Comparison of ENCODE assay signal across 32 cellular contexts in the genomic region with DNA sequence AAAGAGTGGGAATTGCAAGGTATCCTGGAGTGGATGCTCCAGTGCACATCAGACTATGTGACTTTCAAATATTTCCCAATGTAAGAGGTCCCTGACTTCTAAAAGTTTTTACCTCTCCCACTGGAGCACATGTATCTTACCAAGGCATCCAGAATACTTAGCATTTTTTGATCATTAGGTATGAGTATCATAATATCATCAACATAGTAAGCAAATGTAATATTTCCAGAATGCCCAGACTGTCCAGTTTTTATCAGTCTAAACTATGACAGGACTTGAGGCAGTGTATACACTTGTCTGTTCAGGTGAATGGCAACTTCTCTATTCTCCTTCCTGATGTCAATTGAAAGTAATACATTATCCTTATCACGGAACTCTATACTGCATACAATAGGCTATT.
DNase-seq lines count a peak whose midpoint lies in the region; ATAC-seq and TF ChIP-seq lines count a peak whose summit lies in the region.
"Had no signal": no experiment of that assay in that cellular context is flagged by ENCODE, and none has a peak within 500 bp of the region (broad histone marks: within the 10 kb centered on the region; RNA-seq: fewer than 3 reads in every experiment).

No MANE protein-coding gene starts in this region.

- no peak overlapping the region for H3K4me3 Mint-ChIP-seq in type B pancreatic cell
- H3K4me3 Mint-ChIP-seq: B cell; CD14-positive monocyte; CD4-positive, alpha-beta memory T cell; CD4-positive, alpha-beta T cell; CD4-positive, CD25-positive, alpha-beta regulatory T cell; CD8-positive, alpha-beta memory T cell; CD8-positive, alpha-beta T cell had no signal

- H3K23ac ChIP-seq in trophoblast cell (ENCODE audit: low read length) = no peak overlapping the region

- no peaks in the 10 kb centered on the region for H3K36me3 ChIP-seq in trophoblast cell (ENCODE audit: control insufficient read depth in 1 of 2, insufficient read depth in 2 of 2, low read length in 2 of 2)
- H3K36me3 ChIP-seq: BE2C; BLaER1; BLaER1 treated with 17β-estradiol and CSF1 and Interleukin-3, amounts not matched to agents 10 nM and 100 nM had no signal

- WGBS in trophoblast cell (ENCODE audit: extremely low coverage, insufficient coverage, insufficient read length) = no CpG with 5 or more reads among the region's 1 CpG

- H3K27me3 ChIP-seq in trophoblast cell (ENCODE audit: insufficient read depth, low read length) = no peaks in the 10 kb centered on the region
- H3K27me3 ChIP-seq: BE2C; BLaER1; BLaER1 treated with 17β-estradiol and CSF1 and Interleukin-3, amounts not matched to agents 10 nM and 100 nM had no signal

- no peak overlapping the region for H2BK12ac ChIP-seq in trophoblast cell (ENCODE audit: low read length)

- H3K79me1 ChIP-seq in trophoblast cell (ENCODE audit: low read length) = no peaks in the 10 kb centered on the region

- H3K36me3 Mint-ChIP-seq in type B pancreatic cell = no peaks in the 10 kb centered on the region
- H3K36me3 Mint-ChIP-seq: CD14-positive monocyte; CD4-positive, alpha-beta memory T cell; CD4-positive, CD25-positive, alpha-beta regulatory T cell; CD8-positive, alpha-beta memory T cell; CD8-positive, alpha-beta T cell had no signal

- H3K4me1 Mint-ChIP-seq in type B pancreatic cell (ENCODE audit: unreplicated experiment) = no peaks in the 10 kb centered on the region
- H3K4me1 Mint-ChIP-seq: B cell; CD14-positive monocyte; CD4-positive, CD25-positive, alpha-beta regulatory T cell; CD8-positive, alpha-beta memory T cell had no signal

- DNase-seq in epithelial cell of esophagus (ENCODE audit: low read depth) (peak; percentile 39), trophoblast cell (peak; percentile 45 to 96), type B pancreatic cell (ENCODE audit: extremely low spot score, unreplicated experiment) (no peak), DMS53 (lab: John Stamatoyannopoulos, UW) (no peak)
- DNase-seq: 8988T; ACHN; AML-193; BE2C; C1 segment of cervical spinal cord; Caco-2; Calu3; CD4-positive, alpha-beta memory T cell; CD4-positive, alpha-beta T cell; CD4-positive, CD25-positive, alpha-beta regulatory T cell; CD8-positive, alpha-beta memory T cell; CD8-positive, alpha-beta T cell; COR-L47; DMS 273 treated with DMSO at 0.1 percent for 48 hours; DMS153; DMS79; DMS79 treated with DMSO at 0.1 percent for 48 hours; DND-41; EL had no signal

- no peak for TF ChIP-seq CTCF in epithelial cell of esophagus (IDR thresholded peaks at IDR 0.05; ENCODE audit: insufficient read depth, low read depth, low read length, missing control alignments)
- TF ChIP-seq CTCF in type B pancreatic cell (conservative IDR thresholded peaks at IDR 0.05) = no peak

- H2BK120ac ChIP-seq in trophoblast cell (ENCODE audit: insufficient read depth, low read length, poor library complexity) = no peak overlapping the region

- H3K4ac ChIP-seq in trophoblast cell (ENCODE audit: low read depth, low read length) = no peak overlapping the region

- H3K79me2 ChIP-seq in trophoblast cell (ENCODE audit: control insufficient read depth, insufficient read depth, low read length, poor library complexity) = no peaks in the 10 kb centered on the region

- H3K9me3 Mint-ChIP-seq in type B pancreatic cell = peaks cover 4% of the 10 kb centered on the region
- H3K9me3 Mint-ChIP-seq: CD4-positive, alpha-beta T cell had no signal

- H2AFZ ChIP-seq in trophoblast cell (ENCODE audit: insufficient read depth, low read length, poor library complexity) = no peak overlapping the region

- H3K14ac ChIP-seq in trophoblast cell (ENCODE audit: low read length) = no peak overlapping the region

- no peaks in the 10 kb centered on the region for H3K4me1 ChIP-seq in trophoblast cell (ENCODE audit: control insufficient read depth in 1 of 2, insufficient read depth in 2 of 2, low read length in 2 of 2)
- H3K4me1 ChIP-seq: A549, BE2C, BLaER1, Caco-2 had no signal

- H2AK5ac ChIP-seq in trophoblast cell (ENCODE audit: low read length) = no peak overlapping the region

- H3K4me3 ChIP-seq in epithelial cell of esophagus (ENCODE audit: low read length) = no peak overlapping the region
- no peak overlapping the region for H3K4me3 ChIP-seq in trophoblast cell (ENCODE audit: low read depth, low read length)
- H3K4me3 ChIP-seq: A549; BLaER1; BLaER1 treated with 17β-estradiol and CSF1 and Interleukin-3, amounts not matched to agents 10 nM and 100 nM had no signal

- peak overlapping the region; percentile 8 for H3K27ac Mint-ChIP-seq in type B pancreatic cell
- H3K27ac Mint-ChIP-seq: B cell; CD14-positive monocyte; CD4-positive, alpha-beta memory T cell; CD4-positive, alpha-beta T cell; CD4-positive, CD25-positive, alpha-beta regulatory T cell; CD8-positive, alpha-beta memory T cell; CD8-positive, alpha-beta T cell had no signal

- no peak overlapping the region for H3K4me2 ChIP-seq in trophoblast cell (ENCODE audit: low read length)
- H3K4me2 ChIP-seq: A549; BLaER1; BLaER1 treated with 17β-estradiol and CSF1 and Interleukin-3, amounts not matched to agents 10 nM and 100 nM had no signal

- H3K27ac ChIP-seq in trophoblast cell (ENCODE audit: low read depth, low read length) = no peak overlapping the region
- H3K27ac ChIP-seq: 22Rv1; A549; BLaER1; BLaER1 treated with 17β-estradiol and CSF1 and Interleukin-3, amounts not matched to agents 10 nM and 100 nM; C4-2B had no signal

- no peak overlapping the region for H4K12ac ChIP-seq in trophoblast cell (ENCODE audit: low read depth, low read length)

- ATAC-seq in GM21360 (IDR thresholded peaks at IDR 0.05; ENCODE audit: unreplicated experiment) (no peak), HG03565 (IDR thresholded peaks at IDR 0.05; ENCODE audit: unreplicated experiment) (no peak)
- ATAC-seq: A549; CD8-positive, alpha-beta T cell had no signal

- H3K18ac ChIP-seq in trophoblast cell (ENCODE audit: low read length) = no peak overlapping the region

- no peak overlapping the region for H4K91ac ChIP-seq in trophoblast cell (ENCODE audit: low read depth, low read length)

- no peaks in the 10 kb centered on the region for H3K27me3 Mint-ChIP-seq in type B pancreatic cell
- H3K27me3 Mint-ChIP-seq: B cell; CD4-positive, CD25-positive, alpha-beta regulatory T cell had no signal

- H3K9ac ChIP-seq in trophoblast cell (ENCODE audit: low read length) = no peak overlapping the region
- H3K9ac ChIP-seq: BLaER1; BLaER1 treated with 17β-estradiol and CSF1 and Interleukin-3, amounts not matched to agents 10 nM and 100 nM had no signal

- no peak overlapping the region for H2BK5ac ChIP-seq in trophoblast cell (ENCODE audit: low read depth, low read length, poor library complexity)

- H3K9me3 ChIP-seq in trophoblast cell (ENCODE audit: insufficient read depth, low read depth, low read length) = no peaks in the 10 kb centered on the region
- H3K9me3 ChIP-seq: A549; BE2C; BLaER1; BLaER1 treated with 17β-estradiol and CSF1 and Interleukin-3, amounts not matched to agents 10 nM and 100 nM; Caco-2 had no signal

- no peak overlapping the region for H4K8ac ChIP-seq in trophoblast cell (ENCODE audit: low read depth, low read length)

Comparison
In these comparisons a context has a peak if more than half of its experiments do, and no peak if none do; other contexts are left out.
1. DNase-seq: peak in epithelial cell of esophagus (single experiment) and trophoblast cell (2 of 2); none in type B pancreatic cell (single experiment) and DMS53 (single experiment).